ENCODE assay signal across 9 cellular contexts in genomic region chr12:55673638-55674037, GRCh38. TPM values are rescaled to one million over a fixed set of nuclear protein-coding genes. Genes with fewer than 3 reads are reported as not detected.
DNase-seq lines count a peak whose midpoint lies in the region; ATAC-seq and TF ChIP-seq lines count a peak whose summit lies in the region.
"Had no signal": no experiment of that assay in that cellular context is flagged by ENCODE, and none has a peak within 500 bp of the region (broad histone marks: within the 10 kb centered on the region; RNA-seq: fewer than 3 reads in every experiment).

No MANE protein-coding gene starts in this region.

- TF ChIP-seq CTCF in sigmoid colon (IDR thresholded peaks at IDR 0.05) (no peak), osteocyte (IDR thresholded peaks at IDR 0.05) (no peak)

- intact Hi-C loops in sigmoid colon (cut with DNase I) = no loop called here

- no peaks in the 10 kb centered on the region for H3K36me3 ChIP-seq in sigmoid colon

- H3K4me1 Mint-ChIP-seq in osteocyte (ENCODE audit: unreplicated experiment) = no peaks in the 10 kb centered on the region

- no peaks in the 10 kb centered on the region for H3K4me1 ChIP-seq in sigmoid colon

- peaks cover 28% of the 10 kb centered on the region for H3K27me3 Mint-ChIP-seq in osteocyte (ENCODE audit: unreplicated experiment)

- no peaks in the 10 kb centered on the region for H3K9me3 ChIP-seq in sigmoid colon

- no peaks in the 10 kb centered on the region for H3K9me3 Mint-ChIP-seq in osteocyte (ENCODE audit: unreplicated experiment)

- peak; percentile 96 for ATAC-seq in HG02840 (IDR thresholded peaks at IDR 0.05; ENCODE audit: low FRiP score, unreplicated experiment)

- H3K27ac Mint-ChIP-seq in osteocyte (ENCODE audit: unreplicated experiment) = no peak overlapping the region

- no peaks in the 10 kb centered on the region for H3K36me3 Mint-ChIP-seq in osteocyte (ENCODE audit: unreplicated experiment)

- no peak overlapping the region for H3K4me3 Mint-ChIP-seq in osteocyte (ENCODE audit: unreplicated experiment)

- H3K27me3 ChIP-seq in sigmoid colon = no peaks in the 10 kb centered on the region

- no peak overlapping the region for H3K4me3 ChIP-seq in sigmoid colon

- H3K27ac ChIP-seq in sigmoid colon = no peak overlapping the region

- DNase-seq in GM19238 (ENCODE audit: insufficient read length, low spot score) = peak; percentile 37
- peak; percentile 96 for DNase-seq in MV-4-11 (lab: John Stamatoyannopoulos, UW)
- peak; percentile 36 for DNase-seq in sigmoid colon
- DNase-seq in activated CD4-positive, alpha-beta T cell treated with anti-CD3 and anti-CD28 coated beads for 4 hours = no peak
- DNase-seq in putamen (ENCODE audit: low spot score) = no peak
- DNase-seq in osteocyte (ENCODE audit: extremely low spot score, unreplicated experiment) = no peak
- DNase-seq: mesendoderm, NCI-H2171 treated with DMSO at 0.1 percent for 48 hours had no signal

- no peak for TF ChIP-seq POLR2A in sigmoid colon (IDR thresholded peaks at IDR 0.05)

- no peak for TF ChIP-seq EP300 in sigmoid colon (IDR thresholded peaks at IDR 0.05)

RNA-seq across cellular contexts. Expression of gene ITGA7, which starts 34.1 kb away (rescaled TPM):
- 100 to 1,000 TPM in 3 of 4 donors, 10 to 100 TPM in 1; 66.6 to 588 (median 204) TPM for total RNA-seq in sigmoid colon
- polyA plus RNA-seq in sigmoid colon = 10 to 100 TPM in 1 of 3 donors, 1 to 10 TPM in 2; 1.8 to 21.0 (median 3.6) TPM
- 5.1 and 5.7 TPM in 2 replicates for total RNA-seq in osteocyte

RNA-seq across cellular contexts. Expression of gene OR10P1, which starts 36.9 kb away (rescaled TPM):
- total RNA-seq in sigmoid colon = not detected
- not detected for polyA plus RNA-seq in sigmoid colon
- total RNA-seq in osteocyte = not detected in 2 replicates

RNA-seq across cellular contexts. Expression of gene BLOC1S1, which starts 42.2 kb away (rescaled TPM):
- total RNA-seq in sigmoid colon = 100 to 1,000 TPM; 173 to 356 (median 317) TPM
- polyA plus RNA-seq in sigmoid colon = 100 to 1,000 TPM; 329 to 655 (median 634) TPM
- total RNA-seq in osteocyte = 99.4 and 103 TPM in 2 replicates

RNA-seq across cellular contexts. Expression of gene RDH5, which starts 46.6 kb away (rescaled TPM):
- total RNA-seq in sigmoid colon = 10 to 100 TPM; 11.2 to 37.5 (median 32.1) TPM
- polyA plus RNA-seq in sigmoid colon = 10 to 100 TPM in 2 of 3 donors, 1 to 10 TPM in 1; 8.4 to 34.4 (median 27.1) TPM
- 4.1 and 5.9 TPM in 2 replicates for total RNA-seq in osteocyte

RNA-seq across cellular contexts. Expression of gene CD63, which starts 55.2 kb away (rescaled TPM):
- total RNA-seq in sigmoid colon (100 to 1,000 TPM; 670 to 933 (median 849) TPM), osteocyte (1,511 and 1,600 TPM in 2 replicates)
- polyA plus RNA-seq in sigmoid colon = 1,000 to 10,000 TPM in 1 of 3 donors, 100 to 1,000 TPM in 2; 450 to 1,058 (median 486) TPM

Comparison
In these comparisons a context has a peak if more than half of its experiments do, and no peak if none do; other contexts are left out.
1. DNase-seq: peak in GM19238 (single experiment), MV-4-11 (single experiment) and sigmoid colon (single experiment); none in activated CD4-positive, alpha-beta T cell treated with anti-CD3 and anti-CD28 coated beads for 4 hours (0 of 2), putamen (single experiment) and osteocyte (single experiment).
2. RNA of gene ITGA7, which starts 34.1 kb away (total RNA-seq): 66.6 to 588 TPM in sigmoid colon; 5.1 to 5.7 TPM in osteocyte; every median in the first group is over 10 times any median in the second.